Comparison of ENCODE assay signal across 18 cellular contexts in genomic region chr13:75383064-75383715, GRCh38.
DNase-seq lines count a peak whose midpoint lies in the region; ATAC-seq and FAIRE-seq lines count a peak whose summit lies in the region.
"Had no signal": no experiment of that assay in that cellular context is flagged by ENCODE, and none has a peak within 500 bp of the region (broad histone marks: within the 10 kb centered on the region; RNA-seq: fewer than 3 reads in every experiment).

No MANE protein-coding gene starts in this region.

- peaks cover 10 to 26% (median 18%) of the 10 kb centered on the region in 4 donors for H3K4me1 Mint-ChIP-seq in CD4-positive, CD25-positive, alpha-beta regulatory T cell
- H3K4me1 Mint-ChIP-seq: B cell, IgD-negative memory B cell had no signal

- H3K4me1 ChIP-seq in CD4-positive, CD25-positive, alpha-beta regulatory T cell (ENCODE audit: control insufficient read depth, insufficient read depth, low read length, poor library complexity, severe bottlenecking): peaks cover 5% of the 10 kb centered on the region
- H3K4me1 ChIP-seq in small intestine (ENCODE audit: control insufficient read depth in 2 of 2, insufficient read depth in 1 of 2, low read depth in 1 of 2, low read length in 1 of 2): no peaks in the 10 kb centered on the region

- no peaks in the 10 kb centered on the region for H3K9me3 ChIP-seq in CD4-positive, CD25-positive, alpha-beta regulatory T cell (ENCODE audit: control insufficient read depth in 2 of 2, low read length in 2 of 2)
- H3K9me3 ChIP-seq in small intestine (ENCODE audit: control insufficient read depth, low read depth): no peaks in the 10 kb centered on the region

- DNase-seq in CD4-positive, CD25-positive, alpha-beta regulatory T cell: peak in 1 of 3 donors; percentile 9
- no peak for DNase-seq in GM18507 (ENCODE audit: extremely low spot score, insufficient read length, low read depth)
- DNase-seq in left lobe of liver (ENCODE audit: low spot score): no peak
- DNase-seq in small intestine: peak; percentile 25
- DNase-seq in NCI-H2029 (lab: John Stamatoyannopoulos, UW): no peak
- no peak for DNase-seq in OCI-M1 (lab: John Stamatoyannopoulos, UW)
- DNase-seq: C1 segment of cervical spinal cord; CD4-positive, alpha-beta memory T cell; DMS153; DMS79 treated with DMSO at 0.1 percent for 48 hours; GDM1; GM23248 had no signal

- H3K4me3 ChIP-seq in CD4-positive, CD25-positive, alpha-beta regulatory T cell (ENCODE audit: low read depth, low read length): peak overlapping the region; percentile 75
- no peak overlapping the region for H3K4me3 ChIP-seq in small intestine (ENCODE audit: low read depth in 1 of 2, low read length in 2 of 2)
- H3K4me3 ChIP-seq: GM23248 had no signal

- 60 to 85% (median 64%) methylated on average over 6 of the region's 6 CpGs for WGBS in small intestine, 3 donors

- no peak for ATAC-seq in CD4-positive, CD25-positive, alpha-beta regulatory T cell (ENCODE audit: low read depth in 2 of 2)
- ATAC-seq in left lobe of liver (peak; percentile 32), GM21515 (IDR thresholded peaks at IDR 0.05; ENCODE audit: unreplicated experiment) (no peak)
- ATAC-seq: HCT116 had no signal

- FAIRE-seq in GM18507 (lab: Jason Lieb, UNC): peak; percentile 41
- no peak for FAIRE-seq in small intestine (lab: Jason Lieb, UNC)
- FAIRE-seq: D721Med, H54 had no signal

- H3K27ac ChIP-seq in CD4-positive, CD25-positive, alpha-beta regulatory T cell (ENCODE audit: insufficient read depth, low read length, poor library complexity, severe bottlenecking): no peak overlapping the region
- no peak overlapping the region for H3K27ac ChIP-seq in small intestine (ENCODE audit: low read depth in 1 of 2, low read length in 1 of 2)
- H3K27ac ChIP-seq: GM23248 had no signal

- peaks cover 4% of the 10 kb centered on the region for H3K27me3 Mint-ChIP-seq in CD4-positive, CD25-positive, alpha-beta regulatory T cell
- H3K27me3 Mint-ChIP-seq: B cell had no signal

- no peaks in the 10 kb centered on the region for H3K27me3 ChIP-seq in CD4-positive, CD25-positive, alpha-beta regulatory T cell (ENCODE audit: control insufficient read depth, insufficient read depth, low read length)
- H3K27me3 ChIP-seq in small intestine (ENCODE audit: control insufficient read depth in 2 of 2, insufficient read depth in 2 of 2, low read length in 2 of 2): no peaks in the 10 kb centered on the region

- no peaks in the 10 kb centered on the region for H3K36me3 ChIP-seq in CD4-positive, CD25-positive, alpha-beta regulatory T cell (ENCODE audit: control insufficient read depth, insufficient read depth, low read length)
- no peaks in the 10 kb centered on the region for H3K36me3 ChIP-seq in small intestine (ENCODE audit: control insufficient read depth in 2 of 2, insufficient read depth in 2 of 2, low read length in 2 of 2)

- no peaks in the 10 kb centered on the region for H3K36me3 Mint-ChIP-seq in CD4-positive, CD25-positive, alpha-beta regulatory T cell
- H3K36me3 Mint-ChIP-seq: CD4-positive, alpha-beta memory T cell; IgD-negative memory B cell had no signal

- peaks cover 0 to 4% (median 0%) of the 10 kb centered on the region in 7 donors for H3K9me3 Mint-ChIP-seq in CD4-positive, CD25-positive, alpha-beta regulatory T cell
- H3K9me3 Mint-ChIP-seq: IgD-negative memory B cell had no signal

- H3K27ac Mint-ChIP-seq in CD4-positive, CD25-positive, alpha-beta regulatory T cell: peak overlapping the region in 1 of 3 donors; percentile 15
- H3K27ac Mint-ChIP-seq: B cell, IgD-negative memory B cell had no signal

- peak overlapping the region in 3 of 4 donors; percentile 21 to 52 (median 21) for H3K4me3 Mint-ChIP-seq in CD4-positive, CD25-positive, alpha-beta regulatory T cell
- H3K4me3 Mint-ChIP-seq: B cell; CD4-positive, alpha-beta memory T cell; IgD-negative memory B cell had no signal
